8 cellular contexts compared by ENCODE assay signal in genomic region chr1:203480525-203481084, GRCh38. TPM values are rescaled to one million over a fixed set of nuclear protein-coding genes. Genes with fewer than 3 reads are reported as not detected.
DNase-seq lines count a peak whose midpoint lies in the region; ATAC-seq and TF ChIP-seq lines count a peak whose summit lies in the region.

No MANE protein-coding gene starts in this region.

- no peaks in the 10 kb centered on the region for H3K9me3 Mint-ChIP-seq in activated T-helper 1 cell treated with anti-CD3 and anti-CD28 coated beads, Interleukin-12 subunit alpha, Interleukin-12 subunit beta, Interleukin-2, Interleukin-4 antibody, amounts not matched to agents 30 ng/mL and 10 ng/mL and 1 ng/mL, durations not matched to agents 14 hours and 24 hours and 36 hours
- H3K9me3 Mint-ChIP-seq in activated naive CD4-positive, alpha-beta T cell treated with anti-CD3 and anti-CD28 coated beads for 36 hours, result no peaks in the 10 kb centered on the region

- intact Hi-C loops in activated T-helper 1 cell treated with anti-CD3 and anti-CD28 coated beads, Interleukin-12 subunit alpha, Interleukin-12 subunit beta, Interleukin-2, Interleukin-4 antibody, amounts not matched to agents 30 ng/mL and 10 ng/mL and 1 ng/mL, durations not matched to agents 14 hours and 24 hours and 36 hours (cut with micrococcal nuclease), result no loop called here
- intact Hi-C loops in activated naive CD4-positive, alpha-beta T cell treated with anti-CD3 and anti-CD28 coated beads for 36 hours (cut with micrococcal nuclease), result no loop called here
- intact Hi-C loops in heart left ventricle (cut with DNase I), result no loop called here

- peak overlapping the region; percentile 66 for H3K4me2 ChIP-seq in OCI-LY1 (ENCODE audit: low read length)

- H3K27me3 Mint-ChIP-seq in activated T-helper 1 cell treated with anti-CD3 and anti-CD28 coated beads, Interleukin-12 subunit alpha, Interleukin-12 subunit beta, Interleukin-2, Interleukin-4 antibody, amounts not matched to agents 30 ng/mL and 10 ng/mL and 1 ng/mL, durations not matched to agents 14 hours and 24 hours and 36 hours (ENCODE audit: insufficient read depth), result peaks cover 6% of the 10 kb centered on the region
- peaks cover 2% of the 10 kb centered on the region for H3K27me3 Mint-ChIP-seq in activated naive CD4-positive, alpha-beta T cell treated with anti-CD3 and anti-CD28 coated beads for 36 hours (ENCODE audit: low read depth)

- H3K4me3 Mint-ChIP-seq in activated T-helper 1 cell treated with anti-CD3 and anti-CD28 coated beads, Interleukin-12 subunit alpha, Interleukin-12 subunit beta, Interleukin-2, Interleukin-4 antibody, amounts not matched to agents 30 ng/mL and 10 ng/mL and 1 ng/mL, durations not matched to agents 14 hours and 24 hours and 36 hours, result no peak overlapping the region
- H3K4me3 Mint-ChIP-seq in activated naive CD4-positive, alpha-beta T cell treated with anti-CD3 and anti-CD28 coated beads for 36 hours, result no peak overlapping the region

- peaks cover 21% of the 10 kb centered on the region for H3K4me1 Mint-ChIP-seq in activated T-helper 1 cell treated with anti-CD3 and anti-CD28 coated beads, Interleukin-12 subunit alpha, Interleukin-12 subunit beta, Interleukin-2, Interleukin-4 antibody, amounts not matched to agents 30 ng/mL and 10 ng/mL and 1 ng/mL, durations not matched to agents 14 hours and 24 hours and 36 hours (ENCODE audit: low read depth)
- no peaks in the 10 kb centered on the region for H3K4me1 Mint-ChIP-seq in activated naive CD4-positive, alpha-beta T cell treated with anti-CD3 and anti-CD28 coated beads for 36 hours (ENCODE audit: low read depth)

- H3K27ac ChIP-seq in OCI-LY1 (ENCODE audit: low read depth, low read length, poor library complexity, severe bottlenecking), result peak overlapping the region; percentile 96
- peak overlapping the region in 11 of 12 donors; percentile 21 to 88 (median 61) for H3K27ac ChIP-seq in heart left ventricle

- H3K27me3 ChIP-seq in OCI-LY1 (ENCODE audit: insufficient read depth, low read length) (no peaks in the 10 kb centered on the region), heart left ventricle (no peaks in the 10 kb centered on the region)

- peaks cover 8% of the 10 kb centered on the region; the same call in 1 of the 2 replicates for H3F3A ChIP-seq in OCI-LY1 (ENCODE audit: insufficient read depth, low read length)

- H3K36me3 ChIP-seq in OCI-LY1 (ENCODE audit: insufficient read depth, low read length) (no peaks in the 10 kb centered on the region), heart left ventricle (peaks cover 0 to 25% (median 5%) of the 10 kb centered on the region in 9 donors)

- H3K9me3 ChIP-seq in OCI-LY1 (ENCODE audit: low read length) (no peaks in the 10 kb centered on the region), heart left ventricle (no peaks in the 10 kb centered on the region)

- no peaks in the 10 kb centered on the region for H3K9me2 ChIP-seq in OCI-LY1 (ENCODE audit: low read depth, low read length)

- no peaks in the 10 kb centered on the region for H3K79me2 ChIP-seq in OCI-LY1 (ENCODE audit: insufficient read depth, low read length)

- H3K36me3 Mint-ChIP-seq in activated T-helper 1 cell treated with anti-CD3 and anti-CD28 coated beads, Interleukin-12 subunit alpha, Interleukin-12 subunit beta, Interleukin-2, Interleukin-4 antibody, amounts not matched to agents 30 ng/mL and 10 ng/mL and 1 ng/mL, durations not matched to agents 14 hours and 24 hours and 36 hours (ENCODE audit: low read depth), result no peaks in the 10 kb centered on the region
- no peaks in the 10 kb centered on the region for H3K36me3 Mint-ChIP-seq in activated naive CD4-positive, alpha-beta T cell treated with anti-CD3 and anti-CD28 coated beads for 36 hours (ENCODE audit: low read depth)

- H3K9ac ChIP-seq in OCI-LY1 (ENCODE audit: low read length), result peak overlapping the region; percentile 75

- DNase-seq in activated T-helper 1 cell treated with Interleukin-2 at 50 U/mL for 16 hours (ENCODE audit: low read depth) (peak; percentile 29), heart left ventricle (peak in 4 of 5 donors; percentile 48 to 82 (median 60)), Kasumi-1 (lab: John Stamatoyannopoulos, UW) (no peak)
- DNase-seq in activated T-helper 1 cell treated with anti-CD3 and anti-CD28 coated beads, Interleukin-12 subunit alpha, Interleukin-12 subunit beta, Interleukin-2, Interleukin-4 antibody, amounts not matched to agents 30 ng/mL and 10 ng/mL and 1 ng/mL, durations not matched to agents 14 hours and 24 hours and 36 hours (ENCODE audit: low spot score), result no peak
- DNase-seq in activated naive CD4-positive, alpha-beta T cell treated with anti-CD3 and anti-CD28 coated beads for 36 hours, result peak; percentile 49
- DNase-seq in stimulated activated CD4-positive, alpha-beta T cell treated with anti-CD3 and anti-CD28 coated beads, Interleukin-15, amount 100 ng/mL, for 24 hours, result peak; percentile 65

- no peak overlapping the region for H3K4me3 ChIP-seq in OCI-LY1 (ENCODE audit: low read depth, low read length, poor library complexity, severe bottlenecking)
- H3K4me3 ChIP-seq in heart left ventricle, result peak overlapping the region in 9 of 12 donors; percentile 14 to 72 (median 50)

- CTCF ChIA-PET in activated naive CD4-positive, alpha-beta T cell treated with anti-CD3 and anti-CD28 coated beads for 36 hours (lab: Charles Lee), result interaction anchor here (1.5 to 2.2 kb wide), 4 partner anchors 24 to 213 kb away, joined by 3 to 9 read pairs (median 7); no protein-coding TSS in a partner anchor

- no peaks in the 10 kb centered on the region for H4K20me1 ChIP-seq in OCI-LY1 (ENCODE audit: insufficient read depth, low read length)

- ATAC-seq in heart left ventricle, result peak; percentile 30 to 70 (median 64)
- no peak for ATAC-seq in HG03108 (IDR thresholded peaks at IDR 0.05; ENCODE audit: unreplicated experiment)

- H3K27ac Mint-ChIP-seq in activated T-helper 1 cell treated with anti-CD3 and anti-CD28 coated beads, Interleukin-12 subunit alpha, Interleukin-12 subunit beta, Interleukin-2, Interleukin-4 antibody, amounts not matched to agents 30 ng/mL and 10 ng/mL and 1 ng/mL, durations not matched to agents 14 hours and 24 hours and 36 hours, result no peak overlapping the region
- H3K27ac Mint-ChIP-seq in activated naive CD4-positive, alpha-beta T cell treated with anti-CD3 and anti-CD28 coated beads for 36 hours, result no peak overlapping the region

- no peak for TF ChIP-seq POLR2A in heart left ventricle (IDR thresholded peaks at IDR 0.05)

- WGBS in heart left ventricle, 4 donors, result 10 to 33% (median 23%) methylated on average over 6 of the region's 6 CpGs

- H3K4me1 ChIP-seq in OCI-LY1 (ENCODE audit: insufficient read depth, low read length, severe bottlenecking), result peaks cover 84% of the 10 kb centered on the region
- peaks cover 0 to 42% (median 15%) of the 10 kb centered on the region in 12 donors for H3K4me1 ChIP-seq in heart left ventricle

- H2AFZ ChIP-seq in OCI-LY1 (ENCODE audit: low read length), result no peak overlapping the region

- no peak for TF ChIP-seq CTCF in OCI-LY1 (IDR thresholded peaks at IDR 0.05; ENCODE audit: low read length)
- no peak for TF ChIP-seq CTCF in heart left ventricle (IDR thresholded peaks at IDR 0.05)

RNA-seq across cellular contexts. Expression of gene PRELP, which starts 5.0 kb away (rescaled TPM):
- total RNA-seq in activated T-helper 1 cell treated with anti-CD3 and anti-CD28 coated beads, Interleukin-12 subunit alpha, Interleukin-12 subunit beta, Interleukin-2, Interleukin-4 antibody, amounts not matched to agents 30 ng/mL and 10 ng/mL and 1 ng/mL, durations not matched to agents 14 hours and 24 hours and 36 hours, result not detected in 2 replicates
- not detected for total RNA-seq in activated naive CD4-positive, alpha-beta T cell treated with anti-CD3 and anti-CD28 coated beads for 36 hours
- total RNA-seq in heart left ventricle, result 10 to 100 TPM in 6 of 9 donors, 1 to 10 TPM in 3; 3.6 to 61.9 (median 13.6) TPM
- polyA plus RNA-seq in heart left ventricle, result 10 to 100 TPM in 1 of 2 donors, 1 to 10 TPM in 1; 7.8 to 14.6 TPM

RNA-seq across cellular contexts. Expression of gene OPTC, which starts 13.3 kb away (rescaled TPM):
- not detected in 2 replicates for total RNA-seq in activated T-helper 1 cell treated with anti-CD3 and anti-CD28 coated beads, Interleukin-12 subunit alpha, Interleukin-12 subunit beta, Interleukin-2, Interleukin-4 antibody, amounts not matched to agents 30 ng/mL and 10 ng/mL and 1 ng/mL, durations not matched to agents 14 hours and 24 hours and 36 hours
- not detected for total RNA-seq in activated naive CD4-positive, alpha-beta T cell treated with anti-CD3 and anti-CD28 coated beads for 36 hours
- not detected for total RNA-seq in heart left ventricle
- polyA plus RNA-seq in heart left ventricle, result not detected

Comparison
In these comparisons a context has a peak if more than half of its experiments do, and no peak if none do; other contexts are left out.
1. DNase-seq: peak in activated T-helper 1 cell treated with Interleukin-2 at 50 U/mL for 16 hours (single experiment), activated naive CD4-positive, alpha-beta T cell treated with anti-CD3 and anti-CD28 coated beads for 36 hours (single experiment), heart left ventricle (4 of 5) and stimulated activated CD4-positive, alpha-beta T cell treated with anti-CD3 and anti-CD28 coated beads, Interleukin-15, amount 100 ng/mL, for 24 hours (single experiment); none in activated T-helper 1 cell treated with anti-CD3 and anti-CD28 coated beads, Interleukin-12 subunit alpha, Interleukin-12 subunit beta, Interleukin-2, Interleukin-4 antibody, amounts not matched to agents 30 ng/mL and 10 ng/mL and 1 ng/mL, durations not matched to agents 14 hours and 24 hours and 36 hours (single experiment) and Kasumi-1 (0 of 2).